8 cellular contexts compared by ENCODE assay signal in genomic region chr19:14089412-14089661, GRCh38. TPM values are rescaled to one million over a fixed set of nuclear protein-coding genes. Genes with fewer than 3 reads are reported as not detected.
DNase-seq lines count a peak whose midpoint lies in the region; ATAC-seq and TF ChIP-seq lines count a peak whose summit lies in the region.

No MANE protein-coding gene starts in this region.

- intact Hi-C loops in PC-3 (cut with micrococcal nuclease) (no loop called here), esophagus muscularis mucosa (cut with DNase I) (no loop called here)

- H3K36me3 ChIP-seq in PC-3 (ENCODE audit: low read depth, low read length) (peaks cover 6% of the 10 kb centered on the region), esophagus muscularis mucosa (peaks cover 8 to 29% (median 18%) of the 10 kb centered on the region in 4 donors), rectal smooth muscle tissue (ENCODE audit: control insufficient read depth, insufficient read depth, low read length) (no peaks in the 10 kb centered on the region)

- no peaks in the 10 kb centered on the region for H4K20me1 ChIP-seq in PC-3 (ENCODE audit: low read length)

- no peaks in the 10 kb centered on the region for H3K79me2 ChIP-seq in PC-3 (ENCODE audit: low read length)

- H3K4me1 ChIP-seq in PC-3 (ENCODE audit: insufficient read depth, low read length) (peaks cover 8% of the 10 kb centered on the region; the same call in 1 of the 2 replicates), esophagus muscularis mucosa (peaks cover 16 to 37% (median 22%) of the 10 kb centered on the region in 4 donors), rectal smooth muscle tissue (ENCODE audit: control insufficient read depth, insufficient read depth, low read length) (peaks cover 3% of the 10 kb centered on the region)

- H3K9ac ChIP-seq in PC-3 (ENCODE audit: low read length) (no peak overlapping the region), rectal smooth muscle tissue (ENCODE audit: low read length) (no peak overlapping the region)

- TF ChIP-seq CTCF in GM12875 (IDR thresholded peaks at IDR 0.05; ENCODE audit: borderline replicate concordance, insufficient read depth, low read depth, low read length) (peak; percentile 21; the same call in 1 of the 2 replicates), PC-3 (conservative IDR thresholded peaks at IDR 0.05; ENCODE audit: low read depth, low read length) (peak; percentile 39; the same call in 1 of the 2 replicates), esophagus muscularis mucosa (IDR thresholded peaks at IDR 0.05) (no peak)

- no peaks in the 10 kb centered on the region for H3K9me2 ChIP-seq in PC-3 (replicated peaks; ENCODE audit: low read length)

- DNase-seq in PC-3 (peak; percentile 21), esophagus muscularis mucosa (ENCODE audit: extremely low spot score) (no peak), ACHN (no peak), NK-92 (lab: John Stamatoyannopoulos, UW; ENCODE audit: unreplicated experiment) (no peak)

- TF ChIP-seq EP300 in esophagus muscularis mucosa (IDR thresholded peaks at IDR 0.05) = no peak

- 20% methylated on average over 11 of the region's 16 CpGs for WGBS in esophagus muscularis mucosa

- H3F3A ChIP-seq in PC-3 (ENCODE audit: low read length, unreplicated experiment) = no peaks in the 10 kb centered on the region

- H3K9me3 ChIP-seq in PC-3 (ENCODE audit: low read length) = peaks cover 7% of the 10 kb centered on the region; the same call in 1 of the 2 replicates
- peaks cover 0 to 10% (median 7%) of the 10 kb centered on the region in 4 donors for H3K9me3 ChIP-seq in esophagus muscularis mucosa

- no peak for ATAC-seq in PC-3
- no peak for ATAC-seq in HG02623 (IDR thresholded peaks at IDR 0.05; ENCODE audit: unreplicated experiment)
- ATAC-seq in GM21390 (IDR thresholded peaks at IDR 0.05; ENCODE audit: unreplicated experiment) = no peak

- in situ Hi-C loops in ACHN (cut with HindIII; ENCODE audit: low pct_ligation_motif_present, low pct_unique_long_range_greater_than_20kb, low sequenced_read_pairs) = no loop called here

- no peak overlapping the region for H3K27ac ChIP-seq in PC-3 (ENCODE audit: low read length)
- H3K27ac ChIP-seq in esophagus muscularis mucosa (replicated peaks in 1 of 4) = peak overlapping the region; percentile 64 to 95 (median 94)
- no peak overlapping the region for H3K27ac ChIP-seq in rectal smooth muscle tissue (ENCODE audit: low read depth, low read length)

- no peaks in the 10 kb centered on the region for H3K27me3 ChIP-seq in PC-3 (ENCODE audit: low read length)
- no peaks in the 10 kb centered on the region for H3K27me3 ChIP-seq in esophagus muscularis mucosa
- H3K27me3 ChIP-seq in rectal smooth muscle tissue (ENCODE audit: control insufficient read depth, insufficient read depth, low read length) = no peaks in the 10 kb centered on the region

- no peak for TF ChIP-seq POLR2A in esophagus muscularis mucosa (IDR thresholded peaks at IDR 0.05; ENCODE audit: low read depth)

- BruUV-seq in PC-3 (replicated peaks; lab: Mats Ljungman, UMichigan) = no TSS peak

- POLR2A ChIA-PET in PC-3 (lab: Charles Lee; ENCODE audit: unreplicated experiment) = no interaction called here

- peak overlapping the region; percentile 70 for H3K4me3 ChIP-seq in GM12875 (ENCODE audit: low read depth, low read length)
- peak overlapping the region; percentile 67 for H3K4me3 ChIP-seq in PC-3 (ENCODE audit: low read length)
- H3K4me3 ChIP-seq in esophagus muscularis mucosa = peak overlapping the region; percentile 72 to 80 (median 75)
- H3K4me3 ChIP-seq in rectal smooth muscle tissue (ENCODE audit: low read length) = peak overlapping the region; percentile 72

- peak overlapping the region; percentile 80 for H3K4me2 ChIP-seq in PC-3 (ENCODE audit: low read length)

- CTCF ChIA-PET in PC-3 (lab: Charles Lee) = no interaction called here

- H2AFZ ChIP-seq in PC-3 (ENCODE audit: low read length) = peak overlapping the region; percentile 51

RNA-seq across cellular contexts. Expression of gene SAMD1, which starts 1.2 kb away (rescaled TPM):
- total RNA-seq in PC-3 (2014; rRNA removed) = 62.2 and 90.5 TPM in 2 replicates
- 10 to 100 TPM; 24.1 to 75.6 (median 48.8) TPM for total RNA-seq in esophagus muscularis mucosa

RNA-seq across cellular contexts. Expression of gene C19orf67, which starts 3.8 kb away (rescaled TPM):
- total RNA-seq in PC-3 (2014; rRNA removed) (not detected in 2 replicates), esophagus muscularis mucosa (not detected)

RNA-seq across cellular contexts. Expression of gene MISP3, which starts 16.8 kb away (rescaled TPM):
- total RNA-seq in PC-3 (2014; rRNA removed) = 6.1 and 7.8 TPM in 2 replicates
- 10 to 100 TPM in 1 of 4 donors, 1 to 10 TPM in 3; 1.5 to 11.1 (median 7.6) TPM for total RNA-seq in esophagus muscularis mucosa

RNA-seq across cellular contexts. Expression of gene PALM3, which starts 27.5 kb away (rescaled TPM):
- total RNA-seq in PC-3 (2014; rRNA removed) (2.3 and 4.8 TPM in 2 replicates), esophagus muscularis mucosa (under 1 TPM in 2 of 4 donors, not detected in 2; 0.32 to 0.42 TPM)

RNA-seq across cellular contexts. Expression of gene PRKACA, which starts 28.2 kb away (rescaled TPM):
- 50.2 and 72.9 TPM in 2 replicates for total RNA-seq in PC-3 (2014; rRNA removed)
- total RNA-seq in esophagus muscularis mucosa = 100 to 1,000 TPM in 2 of 4 donors, 10 to 100 TPM in 2; 76.0 to 125 (median 93.3) TPM

Comparison
In these comparisons a context has a peak if more than half of its experiments do, and no peak if none do; other contexts are left out.
1. CTCF ChIP-seq: peak in GM12875 (single experiment) and PC-3 (single experiment); none in esophagus muscularis mucosa (0 of 3).
2. H3K27ac ChIP-seq: peak in esophagus muscularis mucosa (4 of 4); none in PC-3 (single experiment) and rectal smooth muscle tissue (single experiment).
3. Peak in every context shown above with its lines, with median percentiles within 50 percentile points of each other: H3K4me3 ChIP-seq.